1 cellular context compared by ENCODE assay signal in the genomic region with DNA sequence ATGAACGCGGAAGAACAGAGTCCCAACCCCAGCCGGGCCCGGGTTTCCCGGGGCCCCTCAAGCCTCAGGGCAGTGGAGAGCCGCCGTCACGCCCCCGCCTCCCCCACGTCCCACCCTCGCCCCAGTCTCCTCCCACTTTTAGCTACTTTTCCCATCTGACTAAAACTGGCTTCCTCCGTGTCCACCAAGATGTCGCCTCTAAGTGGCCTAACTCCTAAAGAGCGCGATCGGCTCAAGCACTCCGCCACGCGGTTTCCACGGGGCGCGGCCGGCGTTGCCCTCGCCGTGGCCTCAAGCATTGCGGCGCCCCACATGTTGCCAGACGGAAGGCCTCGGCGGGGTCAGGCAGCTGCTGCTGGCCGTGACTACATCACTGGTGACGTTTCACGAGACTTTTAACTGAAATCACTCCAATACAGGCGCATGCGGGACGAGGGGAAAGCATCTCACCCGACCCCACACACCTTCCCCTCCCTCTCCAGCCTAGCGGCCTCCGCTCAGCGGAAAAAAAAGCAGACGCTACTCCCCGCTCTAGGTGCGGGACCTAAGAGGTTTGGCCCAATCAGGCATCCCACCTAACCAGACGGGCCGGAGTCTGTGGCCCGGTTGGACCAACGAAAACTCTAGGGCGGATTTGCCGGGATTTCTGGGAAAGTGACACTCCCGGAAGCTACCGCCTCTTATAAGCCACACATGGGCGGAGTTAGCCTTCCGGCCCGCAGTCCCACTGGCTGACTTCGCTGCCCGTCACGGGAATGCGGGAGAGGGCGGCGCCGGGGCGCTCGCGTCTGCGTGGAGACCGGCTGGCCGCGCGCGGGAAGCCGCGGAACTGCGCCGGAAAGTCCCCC.
TF ChIP-seq lines count a peak whose summit lies in the region.

TSS of gene NXT1 (plus strand) at position 785 of the 848 bp plus-strand sequence. CDS start 3,251 bp downstream, outside the sequence.

TF ChIP-seq in H1, 55 proteins besides CTCF, POLR2A, EP300 and RAD21:
- TF ChIP-seq KDM1A (IDR thresholded peaks at IDR 0.05; ENCODE audit: borderline replicate concordance, low read length) (peak; percentile 36; the same call in 1 of the 2 replicates), HDAC2 (IDR thresholded peaks at IDR 0.05; ENCODE audit: borderline replicate concordance in 1 of 2, low read depth in 2 of 2, low read length in 2 of 2) (peak in 1 of 2 experiments; percentile 79; a peak in 2 of 4 replicates), POU5F1 (IDR thresholded peaks at IDR 0.05; ENCODE audit: low read depth, low read length) (no peak), TEAD4 (IDR thresholded peaks at IDR 0.05; ENCODE audit: low read depth, low read length) (no peak), RNF2 (IDR thresholded peaks at IDR 0.05; ENCODE audit: borderline replicate concordance, low read depth, low read length, missing control alignments, poor library complexity, severe bottlenecking) (no peak), SAP30 (IDR thresholded peaks at IDR 0.05; ENCODE audit: insufficient read depth, insufficient replicate concordance, low read length) (no peak), BACH1 (IDR thresholded peaks at IDR 0.05; ENCODE audit: low read length) (peak; percentile 56), SP4 (IDR thresholded peaks at IDR 0.05; ENCODE audit: low read length) (peak; percentile 87; the same call in 1 of the 2 replicates), TBP (IDR thresholded peaks at IDR 0.05; ENCODE audit: low read depth, low read length) (peak; percentile 65), CBX5 (IDR thresholded peaks at IDR 0.05; ENCODE audit: low read depth, low read length) (no peak), ATF2 (IDR thresholded peaks at IDR 0.05; ENCODE audit: low read length) (no peak), KDM4A (IDR thresholded peaks at IDR 0.05; ENCODE audit: low read depth, low read length, severe bottlenecking) (peak; percentile 49), POLR2AphosphoS5 (IDR thresholded peaks at IDR 0.05; ENCODE audit: low read depth, low read length) (peak; percentile 27; the same call in 1 of the 2 replicates), TAF1 (IDR thresholded peaks at IDR 0.05; ENCODE audit: low read depth, low read length) (peak; percentile 65), PHF8 (conservative IDR thresholded peaks at IDR 0.05; ENCODE audit: low read depth, low read length) (peak; percentile 71), CHD7 (IDR thresholded peaks at IDR 0.05; ENCODE audit: insufficient replicate concordance, low read length) (no peak), SIX5 (IDR thresholded peaks at IDR 0.05; ENCODE audit: low read depth, low read length) (peak; percentile 19; the same call in 1 of the 2 replicates), RBBP5 (IDR thresholded peaks at IDR 0.05; ENCODE audit: borderline replicate concordance, low read depth, low read length) (no peak), SIRT6 (IDR thresholded peaks at IDR 0.05; ENCODE audit: low read length) (no peak), CHD2 (IDR thresholded peaks at IDR 0.05; ENCODE audit: low read length) (peak; percentile 75), SRF (IDR thresholded peaks at IDR 0.05; ENCODE audit: low read depth, low read length) (0 out of 2 replicates have a peak, but pooled peaks have one; percentile 18), GABPA (IDR thresholded peaks at IDR 0.05; ENCODE audit: borderline replicate concordance, insufficient read depth, low read length) (peak; percentile 86; the same call in 1 of the 2 replicates), ASH2L (IDR thresholded peaks at IDR 0.05; ENCODE audit: low read length) (peak; percentile 71), NANOG (IDR thresholded peaks at IDR 0.05; ENCODE audit: insufficient read depth, low read depth, low read length, poor library complexity, severe bottlenecking) (no peak), SP2 (IDR thresholded peaks at IDR 0.05; ENCODE audit: low read length) (peak; percentile 51; the same call in 1 of the 2 replicates), CBX8 (IDR thresholded peaks at IDR 0.05; ENCODE audit: borderline replicate concordance, low read depth, low read length) (no peak), CREB1 (IDR thresholded peaks at IDR 0.05) (no peak; the same call in 1 of the 2 replicates), CEBPB (IDR thresholded peaks at IDR 0.05; ENCODE audit: low read depth, low read length) (no peak), RFX5 (IDR thresholded peaks at IDR 0.05; ENCODE audit: borderline replicate concordance, low read depth, low read length) (no peak), FOSL1 (IDR thresholded peaks at IDR 0.05; ENCODE audit: insufficient read depth, low read depth, low read length) (no peak), EGR1 (IDR thresholded peaks at IDR 0.05; ENCODE audit: borderline replicate concordance, low read depth, low read length) (peak; percentile 52; the same call in 1 of the 2 replicates), SP1 (IDR thresholded peaks at IDR 0.05; ENCODE audit: low read depth, low read length) (peak; percentile 96), CTBP2 (IDR thresholded peaks at IDR 0.05; ENCODE audit: borderline replicate concordance, insufficient read depth, insufficient read length, low read length) (no peak), MAX (IDR thresholded peaks at IDR 0.05) (peak; percentile 81), GTF2F1 (IDR thresholded peaks at IDR 0.05; ENCODE audit: borderline replicate concordance, low read depth, low read length) (0 out of 2 replicates have a peak, but pooled peaks have one; percentile 55), EZH2 (IDR thresholded peaks at IDR 0.05; ENCODE audit: low read depth, low read length, severe bottlenecking) (no peak), TAF7 (optimal IDR thresholded peaks at IDR 0.05; ENCODE audit: borderline replicate concordance, low read depth, low read length) (peak; percentile 77), ZNF274 (IDR thresholded peaks at IDR 0.05; ENCODE audit: borderline replicate concordance, extremely low read depth, low read length) (no peak), JUN (IDR thresholded peaks at IDR 0.05; ENCODE audit: low read depth, low read length) (no peak)
- TF ChIP-seq, protein P1, sequence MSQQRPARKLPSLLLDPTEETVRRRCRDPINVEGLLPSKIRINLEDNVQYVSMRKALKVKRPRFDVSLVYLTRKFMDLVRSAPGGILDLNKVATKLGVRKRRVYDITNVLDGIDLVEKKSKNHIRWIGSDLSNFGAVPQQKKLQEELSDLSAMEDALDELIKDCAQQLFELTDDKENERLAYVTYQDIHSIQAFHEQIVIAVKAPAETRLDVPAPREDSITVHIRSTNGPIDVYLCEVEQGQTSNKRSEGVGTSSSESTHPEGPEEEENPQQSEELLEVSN (IDR thresholded peaks at IDR 0.05): peak; percentile 76
- TF ChIP-seq, protein P2, sequence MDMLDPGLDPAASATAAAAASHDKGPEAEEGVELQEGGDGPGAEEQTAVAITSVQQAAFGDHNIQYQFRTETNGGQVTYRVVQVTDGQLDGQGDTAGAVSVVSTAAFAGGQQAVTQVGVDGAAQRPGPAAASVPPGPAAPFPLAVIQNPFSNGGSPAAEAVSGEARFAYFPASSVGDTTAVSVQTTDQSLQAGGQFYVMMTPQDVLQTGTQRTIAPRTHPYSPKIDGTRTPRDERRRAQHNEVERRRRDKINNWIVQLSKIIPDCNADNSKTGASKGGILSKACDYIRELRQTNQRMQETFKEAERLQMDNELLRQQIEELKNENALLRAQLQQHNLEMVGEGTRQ (IDR thresholded peaks at IDR 0.05; ENCODE audit: low read length): no peak
- TF ChIP-seq, protein P3, sequence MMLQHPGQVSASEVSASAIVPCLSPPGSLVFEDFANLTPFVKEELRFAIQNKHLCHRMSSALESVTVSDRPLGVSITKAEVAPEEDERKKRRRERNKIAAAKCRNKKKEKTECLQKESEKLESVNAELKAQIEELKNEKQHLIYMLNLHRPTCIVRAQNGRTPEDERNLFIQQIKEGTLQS (IDR thresholded peaks at IDR 0.05; ENCODE audit: insufficient read depth, low read depth, low read length): no peak
